Comparison of ENCODE assay signal across 15 cellular contexts in genomic region chr3:71446734-71447133, GRCh38.
DNase-seq lines count a peak whose midpoint lies in the region; ATAC-seq and TF ChIP-seq lines count a peak whose summit lies in the region.
"Had no signal": no experiment of that assay in that cellular context is flagged by ENCODE, and none has a peak within 500 bp of the region (broad histone marks: within the 10 kb centered on the region; RNA-seq: fewer than 3 reads in every experiment).

No MANE protein-coding gene starts in this region.

- no peaks in the 10 kb centered on the region for H3K36me3 ChIP-seq in suprapubic skin
- H3K36me3 ChIP-seq in gastroesophageal sphincter = no peaks in the 10 kb centered on the region
- H3K36me3 ChIP-seq: brain microvascular endothelial cell, left lung, thyroid gland had no signal

- POLR2A ChIA-PET in T-cell (lab: Charles Lee) = interaction anchor here in 1 of 2 donors (1.0 kb wide), 1 partner anchor 14 kb away, joined by 25 read pairs; no protein-coding TSS in a partner anchor

- no peak overlapping the region for H3K4me3 ChIP-seq in suprapubic skin
- H3K4me3 ChIP-seq in gastroesophageal sphincter = no peak overlapping the region
- H3K4me3 ChIP-seq: left lung, PC-9, thyroid gland had no signal

- H3K27ac Mint-ChIP-seq in activated naive CD4-positive, alpha-beta T cell treated with anti-CD3 and anti-CD28 coated beads, Interleukin-2, amount 10 ng/mL, durations not matched to agents 7 days and 5 days = peak overlapping the region; percentile 100
- peak overlapping the region; percentile 97 to 99 for H3K27ac Mint-ChIP-seq in T-cell

- peaks cover 72% of the 10 kb centered on the region for H3K4me1 ChIP-seq in suprapubic skin
- H3K4me1 ChIP-seq in gastroesophageal sphincter = peaks cover 0 to 59% (median 3%) of the 10 kb centered on the region in 3 donors

- H3K4me1 Mint-ChIP-seq in activated naive CD4-positive, alpha-beta T cell treated with anti-CD3 and anti-CD28 coated beads, Interleukin-2, amount 10 ng/mL, durations not matched to agents 7 days and 5 days = peaks cover 97% of the 10 kb centered on the region
- peaks cover 95 to 100% (median 96%) of the 10 kb centered on the region in 3 donors for H3K4me1 Mint-ChIP-seq in T-cell

- DNase-seq in activated naive CD4-positive, alpha-beta T cell treated with anti-CD3 and anti-CD28 coated beads, Interleukin-2, amount 10 ng/mL, durations not matched to agents 7 days and 5 days = no peak
- DNase-seq in activated naive CD4-positive, alpha-beta T cell (lab: John Stamatoyannopoulos, UW) = no peak
- DNase-seq in T-cell (no peak), epithelial cell of prostate (ENCODE audit: low read depth, low spot score) (no peak), suprapubic skin (ENCODE audit: low spot score in 2 of 2) (no peak), occipital lobe (lab: John Stamatoyannopoulos, UW) (no peak), NCI-H2029 treated with DMSO at 0.1 percent for 48 hours (lab: John Stamatoyannopoulos, UW) (no peak)
- DNase-seq: brain microvascular endothelial cell; effector CD4-positive, alpha-beta T cell; left lung; NCI-H1694; NCI-H524; PC-9; thyroid gland had no signal

- H3K36me3 Mint-ChIP-seq in activated naive CD4-positive, alpha-beta T cell treated with anti-CD3 and anti-CD28 coated beads, Interleukin-2, amount 10 ng/mL, durations not matched to agents 7 days and 5 days = peaks cover 30% of the 10 kb centered on the region
- H3K36me3 Mint-ChIP-seq in T-cell = peaks cover 7% of the 10 kb centered on the region

- no peak overlapping the region for H3K4me3 Mint-ChIP-seq in activated naive CD4-positive, alpha-beta T cell treated with anti-CD3 and anti-CD28 coated beads, Interleukin-2, amount 10 ng/mL, durations not matched to agents 7 days and 5 days
- peak overlapping the region in 1 of 3 donors; percentile 69 for H3K4me3 Mint-ChIP-seq in T-cell

- H3K9me3 ChIP-seq in suprapubic skin = no peaks in the 10 kb centered on the region
- no peaks in the 10 kb centered on the region for H3K9me3 ChIP-seq in gastroesophageal sphincter
- H3K9me3 ChIP-seq: left lung, thyroid gland had no signal

- CTCF ChIA-PET in activated naive CD4-positive, alpha-beta T cell treated with anti-CD3 and anti-CD28 coated beads, Interleukin-2, amount 10 ng/mL, durations not matched to agents 7 days and 5 days (lab: Charles Lee) = no interaction called here
- CTCF ChIA-PET in T-cell (lab: Charles Lee) = interaction anchor here in 1 of 2 donors (0.6 kb wide), 1 partner anchor 104 kb away, joined by 3 read pairs; no protein-coding TSS in a partner anchor

- no peak for ATAC-seq in T-cell (replicated peaks in 1 of 4)
- no peak for ATAC-seq in gastroesophageal sphincter
- ATAC-seq: left lung had no signal

- TF ChIP-seq CTCF in suprapubic skin (IDR thresholded peaks at IDR 0.05) (no peak), gastroesophageal sphincter (IDR thresholded peaks at IDR 0.05) (no peak)

- no peak for TF ChIP-seq POLR2A in suprapubic skin (IDR thresholded peaks at IDR 0.05)
- no peak for TF ChIP-seq POLR2A in gastroesophageal sphincter (IDR thresholded peaks at IDR 0.05)

- H3K27ac ChIP-seq in epithelial cell of prostate (peak overlapping the region; percentile 97), suprapubic skin (peak overlapping the region; percentile 28), gastroesophageal sphincter (no peak overlapping the region)
- H3K27ac ChIP-seq: brain microvascular endothelial cell, PC-9, thyroid gland had no signal

- H3K27me3 ChIP-seq in suprapubic skin = no peaks in the 10 kb centered on the region
- no peaks in the 10 kb centered on the region for H3K27me3 ChIP-seq in gastroesophageal sphincter
- H3K27me3 ChIP-seq: brain microvascular endothelial cell, left lung, thyroid gland had no signal

- H3K27me3 Mint-ChIP-seq in activated naive CD4-positive, alpha-beta T cell treated with anti-CD3 and anti-CD28 coated beads, Interleukin-2, amount 10 ng/mL, durations not matched to agents 7 days and 5 days = no peaks in the 10 kb centered on the region
- H3K27me3 Mint-ChIP-seq in T-cell = no peaks in the 10 kb centered on the region

- no peaks in the 10 kb centered on the region for H3K9me3 Mint-ChIP-seq in activated naive CD4-positive, alpha-beta T cell treated with anti-CD3 and anti-CD28 coated beads, Interleukin-2, amount 10 ng/mL, durations not matched to agents 7 days and 5 days
- no peaks in the 10 kb centered on the region for H3K9me3 Mint-ChIP-seq in T-cell

- 100% methylated on average over 1 of the region's 1 CpG for WGBS in suprapubic skin
- 83 to 100% methylated on average over 1 of the region's 1 CpG for WGBS in gastroesophageal sphincter (ENCODE audit: low coverage in 1 of 2), 2 donors

- TF ChIP-seq EP300 in suprapubic skin (IDR thresholded peaks at IDR 0.05) (no peak), gastroesophageal sphincter (IDR thresholded peaks at IDR 0.05) (no peak)

Comparison
In these comparisons a context has a peak if more than half of its experiments do, and no peak if none do; other contexts are left out.
1. H3K27ac ChIP-seq: peak in epithelial cell of prostate (single experiment) and suprapubic skin (single experiment); none in gastroesophageal sphincter (0 of 4).